ENCODE assay signal across 22 cellular contexts in the genomic region with DNA sequence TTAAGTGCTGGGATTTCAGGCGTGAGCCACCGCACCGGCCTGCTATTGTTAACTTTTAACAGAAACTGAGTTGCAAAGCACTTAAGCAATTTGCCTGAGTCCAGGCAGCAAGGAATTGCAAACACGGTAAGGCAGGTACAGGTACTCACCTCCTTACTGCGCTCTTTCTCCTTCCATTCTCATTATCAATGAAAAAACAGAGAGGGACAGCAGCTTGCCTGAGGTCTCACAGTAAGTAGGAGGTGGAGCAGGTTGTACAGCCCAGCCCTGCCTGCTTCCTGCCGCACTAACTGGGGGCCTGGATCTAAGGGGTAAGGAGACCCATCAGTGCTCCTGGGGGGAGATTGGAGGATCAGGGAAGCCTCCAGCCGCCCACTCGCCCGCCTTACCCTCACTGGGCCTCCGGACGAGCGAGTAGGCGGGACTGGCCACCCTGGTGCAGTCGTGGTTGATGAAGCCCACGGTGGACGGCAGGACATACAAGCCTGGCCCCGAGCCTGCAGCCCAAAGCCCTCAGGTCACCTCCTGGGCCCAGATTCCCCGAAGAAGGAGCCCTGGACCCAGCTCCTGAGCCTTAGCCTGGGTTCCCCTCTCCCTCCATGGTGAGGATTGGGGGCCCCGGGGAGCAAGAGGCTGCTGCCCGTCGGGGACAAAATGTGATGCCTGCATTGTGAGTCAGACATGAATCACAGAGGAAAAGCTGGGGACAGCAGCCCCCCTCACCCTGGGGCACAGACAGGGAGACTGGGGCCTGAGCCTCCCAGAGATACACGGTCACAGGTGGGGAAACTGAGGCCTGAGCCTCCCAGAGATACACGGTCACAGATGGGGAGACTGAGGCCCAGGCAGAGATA. TPM values are rescaled to one million over a fixed set of nuclear protein-coding genes. Genes with fewer than 3 reads are reported as not detected.
DNase-seq lines count a peak whose midpoint lies in the region; ATAC-seq, FAIRE-seq and TF ChIP-seq lines count a peak whose summit lies in the region.
"Had no signal": no experiment of that assay in that cellular context is flagged by ENCODE, and none has a peak within 500 bp of the region (broad histone marks: within the 10 kb centered on the region; RNA-seq: fewer than 3 reads in every experiment).

No MANE protein-coding gene starts in this region.

- H3K4me1 ChIP-seq in K562 (replicated peaks in 1 of 2; ENCODE audit: control insufficient read depth in 2 of 2, insufficient read depth in 2 of 2, low read length in 2 of 2), result peaks cover 0 to 34% of the 10 kb centered on the region in 2 experiments; a peak in 3 of 5 replicates
- H3K4me1 ChIP-seq in effector memory CD4-positive, alpha-beta T cell (ENCODE audit: control insufficient read depth, insufficient read depth, low read length, poor library complexity, severe bottlenecking), result no peaks in the 10 kb centered on the region

- no peak overlapping the region for H3K27ac Mint-ChIP-seq in immature natural killer cell

- no peak for TF ChIP-seq POLR2A in K562 (conservative IDR thresholded peaks at IDR 0.05)

- peaks cover 0 to 22% of the 10 kb centered on the region in 2 experiments; a peak in 2 of 5 replicates for H3K27me3 ChIP-seq in K562 (ENCODE audit: control insufficient read depth in 2 of 2, insufficient read depth in 2 of 2, low read length in 2 of 2)
- no peaks in the 10 kb centered on the region for H3K27me3 ChIP-seq in effector memory CD4-positive, alpha-beta T cell (replicated peaks; ENCODE audit: control insufficient read depth, insufficient read depth, low read length, poor library complexity, severe bottlenecking)

- no TSS peak for BruUV-seq in K562 (replicated peaks; lab: Mats Ljungman, UMichigan)

- H3K4me1 Mint-ChIP-seq in immature natural killer cell, result no peaks in the 10 kb centered on the region

- H3K27me3 Mint-ChIP-seq in immature natural killer cell (ENCODE audit: low read depth in 3 of 3), result peaks cover 0 to 2% (median 0%) of the 10 kb centered on the region in 3 donors

- no peaks in the 10 kb centered on the region for H3K36me3 Mint-ChIP-seq in immature natural killer cell

- no peak overlapping the region for H3K4me3 ChIP-seq in K562
- H3K4me3 ChIP-seq in effector memory CD4-positive, alpha-beta T cell (ENCODE audit: insufficient read depth, low read depth, low read length, poor library complexity, severe bottlenecking), result no peak overlapping the region
- H3K4me3 ChIP-seq: PC-9 had no signal

- no peaks in the 10 kb centered on the region for H3K9me3 ChIP-seq in K562 (replicated peaks; ENCODE audit: control insufficient read depth, insufficient read depth, low read depth, low read length)
- no peaks in the 10 kb centered on the region for H3K9me3 ChIP-seq in effector memory CD4-positive, alpha-beta T cell (ENCODE audit: control insufficient read depth, low read length)
- H3K9me3 ChIP-seq: SK-N-SH had no signal

- no peak for TF ChIP-seq RAD21 in K562 (CRISPR knock-in tag; conservative IDR thresholded peaks at IDR 0.05 in 1 of 2, IDR thresholded peaks at IDR 0.05 in 1 of 2)

- H3K79me2 ChIP-seq in K562 (ENCODE audit: control insufficient read depth, insufficient read depth, low read length), result no peaks in the 10 kb centered on the region

- POLR2A ChIA-PET in K562 (lab: Yijun Ruan, JAX), result interaction anchor here (0.6 to 1.1 kb wide), 2 partner anchors 8 to 169 kb away, joined by 3 read pairs; no protein-coding TSS in a partner anchor

- 25% methylated on average over 21 of the region's 23 CpGs for WGBS in K562 (ENCODE audit: insufficient coverage, low coverage, missing lambda C conversion rate)

- no peak for TF ChIP-seq CTCF in K562 (IDR thresholded peaks at IDR 0.05 in 2 of 3, conservative IDR thresholded peaks at IDR 0.05 in 1 of 3; ENCODE audit: insufficient read depth in 2 of 3, low read depth in 1 of 3, low read length in 3 of 3)

- H3K4me2 ChIP-seq in K562 (ENCODE audit: insufficient read depth, low read length), result no peak overlapping the region
- H3K4me2 ChIP-seq: PC-9, SK-N-SH had no signal

- no peak for FAIRE-seq in K562 (lab: Jason Lieb, UNC)
- FAIRE-seq: G401.6, GM12892, GM19239 had no signal

- H4K20me1 ChIP-seq in K562 (replicated peaks; ENCODE audit: control insufficient read depth, insufficient read depth, low read length), result peaks cover 5% of the 10 kb centered on the region; the same call in 1 of the 2 replicates

- no peak for TF ChIP-seq EP300 in K562 (IDR thresholded peaks at IDR 0.05; ENCODE audit: low read length)

- H3K9ac ChIP-seq in K562 (ENCODE audit: insufficient read depth in 1 of 2, low read depth in 2 of 2, low read length in 2 of 2), result no peak overlapping the region
- H3K9ac ChIP-seq: SK-N-SH had no signal

- ATAC-seq in K562, result peak; percentile 36

- H3K36me3 ChIP-seq in K562 (ENCODE audit: control insufficient read depth, insufficient read depth, low read length), result no peaks in the 10 kb centered on the region
- H3K36me3 ChIP-seq in effector memory CD4-positive, alpha-beta T cell (ENCODE audit: control insufficient read depth, insufficient read depth, low read length), result no peaks in the 10 kb centered on the region

- H3K27ac ChIP-seq in K562 (ENCODE audit: extremely low read depth, low read depth, low read length), result no peak overlapping the region
- H3K27ac ChIP-seq in effector memory CD4-positive, alpha-beta T cell (ENCODE audit: insufficient read depth, low read length, poor library complexity, severe bottlenecking), result no peak overlapping the region
- H3K27ac ChIP-seq: 22Rv1, C4-2B, PC-9 had no signal

- no peaks in the 10 kb centered on the region for H3K9me1 ChIP-seq in K562 (ENCODE audit: control insufficient read depth, insufficient read depth, low read length)

- H2AFZ ChIP-seq in K562 (ENCODE audit: low read depth, low read length), result no peak overlapping the region
- H2AFZ ChIP-seq: PC-9 had no signal

- CTCF ChIA-PET in K562 (lab: Yijun Ruan, JAX; ENCODE audit: low intra/inter-chr PET ratio), result no interaction called here

- intact Hi-C loops in K562 (cut with micrococcal nuclease), result no loop called here
- intact Hi-C loops in posterior cingulate gyrus (cut with DNase I), result no loop called here

- peak; percentile 37 for DNase-seq in activated effector memory CD4-positive, alpha-beta T cell treated with anti-CD3 and anti-CD28 coated beads, Interleukin-2, amount 50 U/mL, for 16 hours
- DNase-seq in activated effector memory CD4-positive, alpha-beta T cell treated with Interleukin-2 at 50 U/mL for 16 hours, result no peak
- DNase-seq in LHCN-M2 (ENCODE audit: low read depth), result peak; percentile 26
- no peak for DNase-seq in K562 (ENCODE audit: extremely low read depth in 1 of 4, low spot score in 3 of 4)
- DNase-seq in immature natural killer cell, result no peak
- DNase-seq in DMS 273 treated with DMSO at 0.1 percent for 48 hours (lab: John Stamatoyannopoulos, UW), result no peak
- no peak for DNase-seq in effector memory CD4-positive, alpha-beta T cell
- DNase-seq in posterior cingulate gyrus, result no peak
- DNase-seq: Kasumi-1; NCI-H1436 treated with DMSO at 0.1 percent for 48 hours; NCI-H345; NCI-H69; NK-92 treated with Interleukin-12 subunit alpha and Interleukin-12 subunit beta, amount 100 ng/mL, for 24 hours; PC-9; Right ventricle myocardium superior; SK-N-SH had no signal

- no peaks in the 10 kb centered on the region for H3K9me3 Mint-ChIP-seq in immature natural killer cell

- in situ Hi-C loops in K562 (cut with MboI), result no loop called here

- H3K4me3 Mint-ChIP-seq in immature natural killer cell, result no peak overlapping the region

RNA-seq across cellular contexts. Expression of a gene that starts 11.4 kb away (rescaled TPM):
- total RNA-seq in LHCN-M2 (2014; rRNA removed) (0.32 and 0.57 TPM in 2 replicates), K562 (2014; rRNA removed) (0.14 TPM in 1 of 2 replicates, not detected in the other), K562 (2014; rRNA removed; fragmentation: Illumina TruSeq; extraction: Trizol) (not detected in 2 replicates), K562 (2015; rRNA removed; fragmentation: Illumina TruSeq; extraction: Trizol) (not detected in 2 replicates), K562 (2021) (0.16 and 0.20 TPM in 2 replicates)
- 1.2 TPM for polyA plus RNA-seq in LHCN-M2 (2012)
- total RNA-seq in K562 (2011; cell fraction: chromatin; rRNA removed; ENCODE audit: low replicate concordance), result 0.86 and 2.4 TPM in 2 replicates
- 1.1 and 1.3 TPM in 2 replicates for total RNA-seq in K562 (2011; cell fraction: nucleolus; rRNA removed)
- total RNA-seq in K562 (2011; cell fraction: nucleoplasm; rRNA removed), result 0.88 and 1.6 TPM in 2 replicates
- polyA plus RNA-seq in K562 (2011; rRNA removed) (0.36 and 1.3 TPM in 2 replicates), K562 (2014; fragmentation: Illumina TruSeq; extraction: Trizol) (not detected in 2 replicates), K562 (2014; fragmentation: Nextera tagmentation; extraction: Ambion mirVana) (not detected), K562 (2014; rRNA removed) (0.15 TPM in 1 of 2 replicates, not detected in the other), immature natural killer cell (not detected)
- 0.49 and 0.64 TPM in 2 replicates for polyA plus RNA-seq in K562 (2011; cell fraction: cytosol; rRNA removed)
- 7.4 and 7.9 TPM in 2 replicates for polyA plus RNA-seq in K562 (2011; cell fraction: nucleus; rRNA removed)
- polyA plus RNA-seq in K562 (2012), result 0.16 and 2.0 TPM in 2 replicates
- polyA minus RNA-seq in K562 (2011; rRNA and poly(A)+ RNA removed), result 0.36 and 0.53 TPM in 2 replicates
- 0.55 and 0.76 TPM in 2 replicates for polyA minus RNA-seq in K562 (2011; cell fraction: cytosol; rRNA and poly(A)+ RNA removed)
- 0.89 and 0.94 TPM in 2 replicates for polyA minus RNA-seq in K562 (2011; cell fraction: nucleus; rRNA and poly(A)+ RNA removed)
- total RNA-seq: T-helper 1 cell treated with Interleukin-12 subunit alpha and Interleukin-12 subunit beta and Interleukin-4 antibody, amounts not matched to agents 30 ng/mL and 1 ng/mL, for 36 hours had no signal

RNA-seq across cellular contexts. Expression of a gene that starts 24.1 kb away (rescaled TPM):
- total RNA-seq in LHCN-M2 (2014; rRNA removed), result 0.19 and 0.23 TPM in 2 replicates
- polyA plus RNA-seq in LHCN-M2 (2012), result 0.49 TPM
- not detected in 2 replicates for total RNA-seq in K562 (2011; cell fraction: chromatin; rRNA removed; ENCODE audit: low replicate concordance)
- total RNA-seq in K562 (2011; cell fraction: nucleolus; rRNA removed), result 0.79 and 1.0 TPM in 2 replicates
- not detected in 2 replicates for total RNA-seq in K562 (2011; cell fraction: nucleoplasm; rRNA removed)
- total RNA-seq in K562 (2014; rRNA removed), result 0.09 and 0.20 TPM in 2 replicates
- total RNA-seq in K562 (2014; rRNA removed; fragmentation: Illumina TruSeq; extraction: Trizol), result not detected in 2 replicates
- not detected in 2 replicates for total RNA-seq in K562 (2015; rRNA removed; fragmentation: Illumina TruSeq; extraction: Trizol)
- 0.09 TPM in 1 of 2 replicates, not detected in the other for total RNA-seq in K562 (2021)
- polyA plus RNA-seq in K562 (2011; rRNA removed), result 0.05 TPM in 1 of 2 replicates, not detected in the other
- 0.12 TPM in 1 of 2 replicates, not detected in the other for polyA plus RNA-seq in K562 (2011; cell fraction: cytosol; rRNA removed)
- polyA plus RNA-seq in K562 (2011; cell fraction: nucleus; rRNA removed), result 0.18 and 0.40 TPM in 2 replicates
- 0.27 and 0.82 TPM in 2 replicates for polyA plus RNA-seq in K562 (2012)
- polyA plus RNA-seq in K562 (2014; fragmentation: Illumina TruSeq; extraction: Trizol), result not detected in 2 replicates
- polyA plus RNA-seq in K562 (2014; fragmentation: Nextera tagmentation; extraction: Ambion mirVana), result not detected
- 0.12 and 0.36 TPM in 2 replicates for polyA plus RNA-seq in K562 (2014; rRNA removed)
- polyA minus RNA-seq in K562 (2011; rRNA and poly(A)+ RNA removed), result not detected in 2 replicates
- polyA minus RNA-seq in K562 (2011; cell fraction: cytosol; rRNA and poly(A)+ RNA removed), result not detected in 2 replicates
- 0.22 TPM in 1 of 2 replicates, not detected in the other for polyA minus RNA-seq in K562 (2011; cell fraction: nucleus; rRNA and poly(A)+ RNA removed)
- under 1 TPM in 1 of 3 donors, not detected in 2; 0.30 TPM for polyA plus RNA-seq in immature natural killer cell

RNA-seq across cellular contexts. Expression of a gene that starts 35.1 kb away (rescaled TPM):
- 84.8 and 85.9 TPM in 2 replicates for total RNA-seq in LHCN-M2 (2014; rRNA removed)
- polyA plus RNA-seq in LHCN-M2 (2012), result 19.2 TPM
- 7.0 and 14.9 TPM in 2 replicates for total RNA-seq in K562 (2011; cell fraction: chromatin; rRNA removed; ENCODE audit: low replicate concordance)
- 10.1 and 11.5 TPM in 2 replicates for total RNA-seq in K562 (2011; cell fraction: nucleolus; rRNA removed)
- total RNA-seq in K562 (2011; cell fraction: nucleoplasm; rRNA removed), result 5.3 and 6.3 TPM in 2 replicates
- total RNA-seq in K562 (2014; rRNA removed), result 22.6 and 31.6 TPM in 2 replicates
- total RNA-seq in K562 (2014; rRNA removed; fragmentation: Illumina TruSeq; extraction: Trizol), result 0.32 and 0.47 TPM in 2 replicates
- 1.2 and 2.3 TPM in 2 replicates for total RNA-seq in K562 (2015; rRNA removed; fragmentation: Illumina TruSeq; extraction: Trizol)
- total RNA-seq in K562 (2021), result 13.0 and 15.5 TPM in 2 replicates
- polyA plus RNA-seq in K562 (2011; rRNA removed), result 0.93 and 1.2 TPM in 2 replicates
- polyA plus RNA-seq in K562 (2011; cell fraction: cytosol; rRNA removed), result 1.9 and 24.8 TPM in 2 replicates
- polyA plus RNA-seq in K562 (2011; cell fraction: nucleus; rRNA removed), result 1.8 and 3.9 TPM in 2 replicates
- 5.5 and 10.3 TPM in 2 replicates for polyA plus RNA-seq in K562 (2012)
- 0.30 and 0.33 TPM in 2 replicates for polyA plus RNA-seq in K562 (2014; fragmentation: Illumina TruSeq; extraction: Trizol)
- not detected for polyA plus RNA-seq in K562 (2014; fragmentation: Nextera tagmentation; extraction: Ambion mirVana)
- 12.2 and 15.0 TPM in 2 replicates for polyA plus RNA-seq in K562 (2014; rRNA removed)
- polyA minus RNA-seq in K562 (2011; rRNA and poly(A)+ RNA removed), result 0.74 and 0.78 TPM in 2 replicates
- 1.6 and 5.0 TPM in 2 replicates for polyA minus RNA-seq in K562 (2011; cell fraction: cytosol; rRNA and poly(A)+ RNA removed)
- polyA minus RNA-seq in K562 (2011; cell fraction: nucleus; rRNA and poly(A)+ RNA removed), result 3.2 and 3.8 TPM in 2 replicates
- 10 to 100 TPM; 28.8 to 63.6 (median 37.0) TPM for polyA plus RNA-seq in immature natural killer cell

RNA-seq across cellular contexts. Expression of a gene that starts 59.3 kb away (rescaled TPM):
- total RNA-seq in LHCN-M2 (2014; rRNA removed), result 64.6 and 69.6 TPM in 2 replicates
- polyA plus RNA-seq in LHCN-M2 (2012), result 71.4 TPM
- 34.1 and 85.3 TPM in 2 replicates for total RNA-seq in K562 (2011; cell fraction: chromatin; rRNA removed; ENCODE audit: low replicate concordance)
- 68.2 and 70.5 TPM in 2 replicates for total RNA-seq in K562 (2011; cell fraction: nucleolus; rRNA removed)
- 40.9 and 50.4 TPM in 2 replicates for total RNA-seq in K562 (2011; cell fraction: nucleoplasm; rRNA removed)
- 203 and 207 TPM in 2 replicates for total RNA-seq in K562 (2014; rRNA removed)
- total RNA-seq in K562 (2014; rRNA removed; fragmentation: Illumina TruSeq; extraction: Trizol), result 33.0 and 36.2 TPM in 2 replicates
- total RNA-seq in K562 (2015; rRNA removed; fragmentation: Illumina TruSeq; extraction: Trizol), result 65.5 and 75.7 TPM in 2 replicates
- total RNA-seq in K562 (2021), result 125 and 130 TPM in 2 replicates
- 82.7 and 103 TPM in 2 replicates for polyA plus RNA-seq in K562 (2011; rRNA removed)
- polyA plus RNA-seq in K562 (2011; cell fraction: cytosol; rRNA removed), result 89.6 and 173 TPM in 2 replicates
- polyA plus RNA-seq in K562 (2011; cell fraction: nucleus; rRNA removed), result 83.8 and 124 TPM in 2 replicates
- polyA plus RNA-seq in K562 (2012), result 72.7 and 83.2 TPM in 2 replicates
- 55.7 and 88.4 TPM in 2 replicates for polyA plus RNA-seq in K562 (2014; fragmentation: Illumina TruSeq; extraction: Trizol)
- polyA plus RNA-seq in K562 (2014; fragmentation: Nextera tagmentation; extraction: Ambion mirVana), result 1 to 10 TPM in 1 of 2 experiments, under 1 TPM in 1; 0.80 to 1.0 TPM
- polyA plus RNA-seq in K562 (2014; rRNA removed), result 125 and 142 TPM in 2 replicates
- polyA minus RNA-seq in K562 (2011; rRNA and poly(A)+ RNA removed), result 16.2 and 28.5 TPM in 2 replicates
- polyA minus RNA-seq in K562 (2011; cell fraction: cytosol; rRNA and poly(A)+ RNA removed), result 36.4 and 44.9 TPM in 2 replicates
- 18.4 and 20.5 TPM in 2 replicates for polyA minus RNA-seq in K562 (2011; cell fraction: nucleus; rRNA and poly(A)+ RNA removed)
- polyA plus RNA-seq in immature natural killer cell, result 10 to 100 TPM; 40.6 to 57.7 (median 48.5) TPM

Comparison
In these comparisons a context has a peak if more than half of its experiments do, and no peak if none do; other contexts are left out.
1. DNase-seq: peak in activated effector memory CD4-positive, alpha-beta T cell treated with anti-CD3 and anti-CD28 coated beads, Interleukin-2, amount 50 U/mL, for 16 hours (single experiment) and LHCN-M2 (single experiment); none in activated effector memory CD4-positive, alpha-beta T cell treated with Interleukin-2 at 50 U/mL for 16 hours (single experiment), K562 (0 of 4), immature natural killer cell (0 of 3), DMS 273 treated with DMSO at 0.1 percent for 48 hours (single experiment), effector memory CD4-positive, alpha-beta T cell (0 of 3) and posterior cingulate gyrus (0 of 10).